Comparison of ENCODE assay signal across 7 cellular contexts in genomic region chr7:127347567-127348246, GRCh38. TPM values are rescaled to one million over a fixed set of nuclear protein-coding genes. Genes with fewer than 3 reads are reported as not detected.
A peak's percentile ranks its signal among the peaks of the same experiment; 100 is the strongest.
DNase-seq lines count a peak whose midpoint lies in the region; ATAC-seq, FAIRE-seq and TF ChIP-seq lines count a peak whose summit lies in the region.

No MANE protein-coding gene starts in this region.

- H3K27me3 Mint-ChIP-seq in activated CD4-positive, alpha-beta T cell treated with anti-CD3 and anti-CD28 coated beads, Interleukin-2, amount 10 ng/mL, durations not matched to agents 24 days and 14 days: peaks cover 15% of the 10 kb centered on the region
- H3K27me3 Mint-ChIP-seq in dendritic cell treated with granulocyte-macrophage colony-stimulating factor and Interleukin-4, amounts not matched to agents 40 ng/mL and 50 ng/mL, for 4 days: peaks cover 31% of the 10 kb centered on the region

- peak overlapping the region; percentile 43 for H3K4me3 Mint-ChIP-seq in activated CD4-positive, alpha-beta T cell treated with anti-CD3 and anti-CD28 coated beads, Interleukin-2, amount 10 ng/mL, durations not matched to agents 24 days and 14 days
- peak overlapping the region; percentile 54 for H3K4me3 Mint-ChIP-seq in dendritic cell treated with granulocyte-macrophage colony-stimulating factor and Interleukin-4, amounts not matched to agents 40 ng/mL and 50 ng/mL, for 4 days

- peaks cover 20% of the 10 kb centered on the region for H3K36me3 Mint-ChIP-seq in activated CD4-positive, alpha-beta T cell treated with anti-CD3 and anti-CD28 coated beads, Interleukin-2, amount 10 ng/mL, durations not matched to agents 24 days and 14 days (ENCODE audit: low read depth)
- H3K36me3 Mint-ChIP-seq in dendritic cell treated with granulocyte-macrophage colony-stimulating factor and Interleukin-4, amounts not matched to agents 40 ng/mL and 50 ng/mL, for 4 days (ENCODE audit: low read depth): peaks cover 20% of the 10 kb centered on the region

- peak overlapping the region in 2 of 3 donors; percentile 45 to 61 for H3K4me3 ChIP-seq in liver (ENCODE audit: low read depth in 1 of 3, low read length in 3 of 3)

- peak; percentile 99 for ATAC-seq in HG02970 (IDR thresholded peaks at IDR 0.05; ENCODE audit: low FRiP score, unreplicated experiment)

- H3K27ac ChIP-seq in liver (ENCODE audit: low read depth in 1 of 2, low read length in 2 of 2): no peak overlapping the region

- H3K9me3 Mint-ChIP-seq in activated CD4-positive, alpha-beta T cell treated with anti-CD3 and anti-CD28 coated beads, Interleukin-2, amount 10 ng/mL, durations not matched to agents 24 days and 14 days: no peaks in the 10 kb centered on the region
- H3K9me3 Mint-ChIP-seq in dendritic cell treated with granulocyte-macrophage colony-stimulating factor and Interleukin-4, amounts not matched to agents 40 ng/mL and 50 ng/mL, for 4 days: no peaks in the 10 kb centered on the region

- H3K27ac Mint-ChIP-seq in activated CD4-positive, alpha-beta T cell treated with anti-CD3 and anti-CD28 coated beads, Interleukin-2, amount 10 ng/mL, durations not matched to agents 24 days and 14 days: no peak overlapping the region
- H3K27ac Mint-ChIP-seq in dendritic cell treated with granulocyte-macrophage colony-stimulating factor and Interleukin-4, amounts not matched to agents 40 ng/mL and 50 ng/mL, for 4 days: no peak overlapping the region

- DNase-seq in GM18507 (ENCODE audit: extremely low spot score, insufficient read length, low read depth): peak; percentile 49
- DNase-seq in NCI-H2171 (lab: John Stamatoyannopoulos, UW): peak; percentile 72
- peak; percentile 91 for DNase-seq in activated CD4-positive, alpha-beta T cell treated with anti-CD3 and anti-CD28 coated beads, Interleukin-2, amount 10 ng/mL, durations not matched to agents 24 days and 14 days
- DNase-seq in stimulated activated CD4-positive, alpha-beta T cell treated with anti-CD3 and anti-CD28 coated beads, TNF-alpha, amount 100 ng/mL, for 24 hours (ENCODE audit: low read depth in 3 of 3): peak; percentile 46 to 70 (median 51)

- peak in 1 of 2 donors; percentile 27 for TF ChIP-seq RAD21 in liver (IDR thresholded peaks at IDR 0.05)

- H3K9ac ChIP-seq in liver (ENCODE audit: low read depth in 1 of 2, low read length in 2 of 2): peak overlapping the region in 1 of 2 donors; percentile 12

- FAIRE-seq in GM18507 (lab: Jason Lieb, UNC): peak; percentile 76

- H3K36me3 ChIP-seq in liver (ENCODE audit: control insufficient read depth in 4 of 4, insufficient read depth in 3 of 4, low read depth in 1 of 4, low read length in 3 of 4): no peaks in the 10 kb centered on the region

- H3K4me1 ChIP-seq in liver (ENCODE audit: control insufficient read depth in 4 of 4, insufficient read depth in 4 of 4, low read length in 3 of 4): peaks cover 2 to 8% (median 7%) of the 10 kb centered on the region in 4 donors

- intact Hi-C loops in activated CD4-positive, alpha-beta T cell treated with anti-CD3 and anti-CD28 coated beads, Interleukin-2, amount 10 ng/mL, durations not matched to agents 24 days and 14 days (cut with micrococcal nuclease): loop anchor here (1.0 to 5.0 kb wide), 3 partner anchors 45 to 100 kb away; partner anchors contain the start of genes GRM8 and ZNF800
- intact Hi-C loops in dendritic cell treated with granulocyte-macrophage colony-stimulating factor and Interleukin-4, amounts not matched to agents 40 ng/mL and 50 ng/mL, for 4 days (cut with micrococcal nuclease): loop anchor here (5.0 kb wide), 2 partner anchors 95 to 165 kb away; no protein-coding TSS in a partner anchor

- H3K27me3 ChIP-seq in liver (ENCODE audit: control insufficient read depth in 4 of 4, insufficient read depth in 4 of 4, low read length in 3 of 4): no peaks in the 10 kb centered on the region

- H3K4me1 Mint-ChIP-seq in activated CD4-positive, alpha-beta T cell treated with anti-CD3 and anti-CD28 coated beads, Interleukin-2, amount 10 ng/mL, durations not matched to agents 24 days and 14 days: peaks cover 4% of the 10 kb centered on the region
- H3K4me1 Mint-ChIP-seq in dendritic cell treated with granulocyte-macrophage colony-stimulating factor and Interleukin-4, amounts not matched to agents 40 ng/mL and 50 ng/mL, for 4 days (ENCODE audit: low read depth): no peaks in the 10 kb centered on the region

- TF ChIP-seq CTCF in liver (IDR thresholded peaks at IDR 0.05; ENCODE audit: low read depth, low read length, missing input control): peak; percentile 62

- 3% methylated on average over 79 of the region's 79 CpGs for WGBS in liver

- no peaks in the 10 kb centered on the region for H3K9me3 ChIP-seq in liver (ENCODE audit: control insufficient read depth in 4 of 4, low read length in 3 of 4)

TF ChIP-seq in liver, 16 proteins besides CTCF, POLR2A, EP300 and RAD21:
- TF ChIP-seq HNF4G (IDR thresholded peaks at IDR 0.05) (no peak), TAF1 (conservative IDR thresholded peaks at IDR 0.05) (no peak), MAX (IDR thresholded peaks at IDR 0.05) (no peak), NR2F2 (IDR thresholded peaks at IDR 0.05) (no peak)
TF ChIP-seq in liver: peak in this region for 0.

RNA-seq across cellular contexts. Expression of gene ZNF800, which starts 44.8 kb away (rescaled TPM):
- 40.9 and 42.2 TPM in 2 replicates for total RNA-seq in activated CD4-positive, alpha-beta T cell treated with anti-CD3 and anti-CD28 coated beads, Interleukin-2, amount 10 ng/mL, durations not matched to agents 24 days and 14 days
- total RNA-seq in liver: 10 to 100 TPM; 14.1 to 15.2 TPM
- polyA plus RNA-seq in liver: 10 to 100 TPM in 1 of 2 donors, 1 to 10 TPM in 1; 4.8 to 11.5 TPM
